1 cellular context compared by ENCODE assay signal in genomic region chr4:110193822-110194761, GRCh38.
TF ChIP-seq lines count a peak whose summit lies in the region.

No MANE protein-coding gene starts in this region.

TF ChIP-seq in GM12878, 131 proteins besides CTCF, POLR2A, EP300 and RAD21 (continued from another document and continues in another):
- TF ChIP-seq IRF3 (IDR thresholded peaks at IDR 0.05) (no peak), FOS (IDR thresholded peaks at IDR 0.05; ENCODE audit: borderline replicate concordance, extremely low read depth, insufficient read length) (peak; percentile 50), ZZZ3 (IDR thresholded peaks at IDR 0.05; ENCODE audit: control insufficient read depth, insufficient read length, low read depth) (no peak), FOXK2 (IDR thresholded peaks at IDR 0.05) (no peak), ZNF217 (IDR thresholded peaks at IDR 0.05) (no peak), ATF7 (IDR thresholded peaks at IDR 0.05; ENCODE audit: low read depth) (peak; percentile 95), CREB1 (IDR thresholded peaks at IDR 0.05; ENCODE audit: low read depth) (peak; percentile 78), POLR2AphosphoS5 (IDR thresholded peaks at IDR 0.05; ENCODE audit: low read length) (peak; percentile 94), CHD1 (IDR thresholded peaks at IDR 0.05; ENCODE audit: low read depth, low read length) (no peak), TCF3 (IDR thresholded peaks at IDR 0.05; ENCODE audit: borderline replicate concordance, insufficient read depth, low read depth, low read length) (peak; percentile 42; the same call in 1 of the 2 replicates), POU2F2 (IDR thresholded peaks at IDR 0.05; ENCODE audit: borderline replicate concordance, low read depth, low read length) (peak; percentile 63; the same call in 1 of the 3 replicates), PKNOX1 (IDR thresholded peaks at IDR 0.05) (peak; percentile 58), HCFC1 (IDR thresholded peaks at IDR 0.05; ENCODE audit: low read length) (no peak), E4F1 (IDR thresholded peaks at IDR 0.05; ENCODE audit: borderline replicate concordance, partially characterized antibody) (no peak), JUND (IDR thresholded peaks at IDR 0.05; ENCODE audit: low read depth, low read length) (no peak), ZSCAN29 (IDR thresholded peaks at IDR 0.05) (no peak), ZBTB4 (CRISPR knock-in tag; IDR thresholded peaks at IDR 0.05) (no peak), MAX (IDR thresholded peaks at IDR 0.05; ENCODE audit: low read depth, low read length) (no peak), SKIL (IDR thresholded peaks at IDR 0.05; ENCODE audit: low read depth, poor library complexity, severe bottlenecking) (no peak), POLR2AphosphoS2 (IDR thresholded peaks at IDR 0.05; ENCODE audit: low read depth, low read length) (peak; percentile 75; the same call in 1 of the 2 replicates), FOXM1 (IDR thresholded peaks at IDR 0.05; ENCODE audit: low read depth, low read length) (no peak), USF2 (IDR thresholded peaks at IDR 0.05; ENCODE audit: borderline replicate concordance, low read depth, low read length) (peak; percentile 16; the same call in 1 of the 2 replicates), MYB (IDR thresholded peaks at IDR 0.05; ENCODE audit: borderline replicate concordance, low read depth, low read length) (no peak), USF1 (IDR thresholded peaks at IDR 0.05; ENCODE audit: borderline replicate concordance, extremely low read length, insufficient read depth, low read depth, low read length) (peak; percentile 16), CUX1 (IDR thresholded peaks at IDR 0.05; ENCODE audit: insufficient replicate concordance, low read depth, low read length) (no peak), REST (IDR thresholded peaks at IDR 0.05; ENCODE audit: low read depth, low read length) (no peak), IRF4 (IDR thresholded peaks at IDR 0.05; ENCODE audit: low read depth, low read length) (no peak), ZNF622 (IDR thresholded peaks at IDR 0.05) (no peak), KAT2A (conservative IDR thresholded peaks at IDR 0.05; ENCODE audit: control insufficient read depth, low read depth, low read length) (no peak), CBX5 (IDR thresholded peaks at IDR 0.05; ENCODE audit: low read depth) (peak; percentile 63; the same call in 1 of the 2 replicates), BMI1 (IDR thresholded peaks at IDR 0.05; ENCODE audit: borderline replicate concordance) (no peak), ZNF24 (IDR thresholded peaks at IDR 0.05) (no peak), RAD51 (IDR thresholded peaks at IDR 0.05) (peak; percentile 75; the same call in 1 of the 2 replicates), NFIC (IDR thresholded peaks at IDR 0.05; ENCODE audit: low read depth, low read length) (no peak), RCOR1 (conservative IDR thresholded peaks at IDR 0.05; ENCODE audit: low read depth, low read length) (no peak), PML (IDR thresholded peaks at IDR 0.05; ENCODE audit: low read length) (peak; percentile 72), RELA (IDR thresholded peaks at IDR 0.05; ENCODE audit: borderline replicate concordance, partially characterized antibody) (no peak), SMC3 (IDR thresholded peaks at IDR 0.05; ENCODE audit: borderline replicate concordance, low read length) (no peak), CHD2 (IDR thresholded peaks at IDR 0.05; ENCODE audit: borderline replicate concordance, low read depth, low read length) (peak; percentile 66; the same call in 1 of the 2 replicates)
